ENCODE assay signal across 1 cellular context in the genomic region with DNA sequence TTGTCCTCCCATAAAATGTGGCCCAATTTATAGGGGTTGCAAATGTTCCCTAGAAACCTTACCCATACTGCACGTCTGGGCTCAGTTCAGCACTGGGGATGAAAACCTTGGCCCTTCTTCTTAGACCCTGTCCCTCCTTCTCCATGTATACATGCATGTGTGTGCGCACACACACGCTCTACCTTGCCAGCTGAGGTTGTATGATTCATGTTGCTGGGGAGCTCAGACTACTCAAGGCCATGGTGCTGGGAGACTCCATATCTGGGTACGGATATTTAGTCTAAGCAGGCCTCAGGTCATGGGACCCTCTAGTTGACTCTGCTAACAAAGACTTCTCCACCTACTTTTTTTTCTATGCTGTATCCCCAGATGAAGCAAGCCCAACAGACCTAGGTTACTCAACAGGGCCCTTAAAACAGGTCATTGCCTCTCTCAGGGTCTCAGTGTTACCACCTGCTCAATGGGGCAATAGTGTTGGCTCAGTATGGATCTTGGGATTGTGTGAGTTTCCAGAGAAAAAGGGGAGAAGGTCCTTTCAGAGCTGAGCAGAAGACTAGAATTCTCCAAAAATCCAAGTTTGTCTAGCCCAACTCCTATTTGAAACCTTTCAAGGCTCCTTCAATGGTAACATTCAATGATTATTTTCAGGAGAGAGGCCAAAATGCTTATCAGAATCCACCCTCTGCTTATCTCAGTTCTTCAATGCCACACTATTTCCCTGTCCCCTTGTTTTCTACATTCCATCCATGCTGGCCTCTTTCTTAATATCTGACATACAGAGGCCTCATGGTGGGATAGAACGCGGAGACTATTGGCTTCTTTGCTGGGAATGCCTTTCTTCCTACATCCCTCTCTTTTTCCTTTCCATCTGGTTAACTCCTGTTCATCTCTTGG.
A peak's percentile ranks its signal among the peaks of the same experiment; 100 is the strongest.
TF ChIP-seq lines count a peak whose summit lies in the region.

No MANE protein-coding gene starts in this region.

TF ChIP-seq in HepG2, 621 proteins besides CTCF, POLR2A, EP300 and RAD21 (continued from another document and continues in another):
- 0 out of 2 replicates have a peak, but pooled peaks have one; percentile 51 for TF ChIP-seq ZNF614 (CRISPR knock-in tag; IDR thresholded peaks at IDR 0.05; ENCODE audit: borderline replicate concordance)
- peak; percentile 72; the same call in 1 of the 2 replicates for TF ChIP-seq NCOA2 (CRISPR knock-in tag; IDR thresholded peaks at IDR 0.05)
- TF ChIP-seq RXRB (CRISPR knock-in tag; IDR thresholded peaks at IDR 0.05; ENCODE audit: borderline replicate concordance): peak; percentile 59; the same call in 1 of the 2 replicates
- 0 out of 2 replicates have a peak, but pooled peaks have one; percentile 20 for TF ChIP-seq FOXA3 (CRISPR knock-in tag; IDR thresholded peaks at IDR 0.05)
- peak; percentile 56 for TF ChIP-seq RARA (CRISPR knock-in tag; IDR thresholded peaks at IDR 0.05)
- TF ChIP-seq LBX2 (CRISPR knock-in tag; IDR thresholded peaks at IDR 0.05; ENCODE audit: borderline replicate concordance): no peak
- TF ChIP-seq ZNF329 (CRISPR knock-in tag; IDR thresholded peaks at IDR 0.05; ENCODE audit: low read depth): no peak
- no peak for TF ChIP-seq MEIS1 (CRISPR knock-in tag; IDR thresholded peaks at IDR 0.05; ENCODE audit: borderline replicate concordance)
- no peak for TF ChIP-seq ZNF543 (CRISPR knock-in tag; IDR thresholded peaks at IDR 0.05)
- TF ChIP-seq ZNF792 (CRISPR knock-in tag; IDR thresholded peaks at IDR 0.05): 0 out of 2 replicates have a peak, but pooled peaks have one; percentile 43
- peak; percentile 99 for TF ChIP-seq CHD4 (IDR thresholded peaks at IDR 0.05; ENCODE audit: borderline replicate concordance, low read length)
- no peak for TF ChIP-seq ZNF121 (CRISPR knock-in tag; IDR thresholded peaks at IDR 0.05)
- TF ChIP-seq RCOR2 (CRISPR knock-in tag; IDR thresholded peaks at IDR 0.05): peak; percentile 99
- TF ChIP-seq ZBTB14 (CRISPR knock-in tag; IDR thresholded peaks at IDR 0.05): no peak
- TF ChIP-seq THRA (CRISPR knock-in tag; IDR thresholded peaks at IDR 0.05; ENCODE audit: borderline replicate concordance): peak; percentile 69; the same call in 1 of the 2 replicates
- TF ChIP-seq, protein P1, sequence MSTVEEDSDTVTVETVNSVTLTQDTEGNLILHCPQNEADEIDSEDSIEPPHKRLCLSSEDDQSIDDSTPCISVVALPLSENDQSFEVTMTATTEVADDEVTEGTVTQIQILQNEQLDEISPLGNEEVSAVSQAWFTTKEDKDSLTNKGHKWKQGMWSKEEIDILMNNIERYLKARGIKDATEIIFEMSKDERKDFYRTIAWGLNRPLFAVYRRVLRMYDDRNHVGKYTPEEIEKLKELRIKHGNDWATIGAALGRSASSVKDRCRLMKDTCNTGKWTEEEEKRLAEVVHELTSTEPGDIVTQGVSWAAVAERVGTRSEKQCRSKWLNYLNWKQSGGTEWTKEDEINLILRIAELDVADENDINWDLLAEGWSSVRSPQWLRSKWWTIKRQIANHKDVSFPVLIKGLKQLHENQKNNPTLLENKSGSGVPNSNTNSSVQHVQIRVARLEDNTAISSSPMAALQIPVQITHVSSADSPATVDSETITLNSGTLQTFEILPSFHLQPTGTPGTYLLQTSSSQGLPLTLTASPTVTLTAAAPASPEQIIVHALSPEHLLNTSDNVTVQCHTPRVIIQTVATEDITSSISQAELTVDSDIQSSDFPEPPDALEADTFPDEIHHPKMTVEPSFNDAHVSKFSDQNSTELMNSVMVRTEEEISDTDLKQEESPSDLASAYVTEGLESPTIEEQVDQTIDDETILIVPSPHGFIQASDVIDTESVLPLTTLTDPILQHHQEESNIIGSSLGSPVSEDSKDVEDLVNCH (CRISPR knock-in tag; IDR thresholded peaks at IDR 0.05): no peak
- 0 out of 2 replicates have a peak, but pooled peaks have one; percentile 16 for TF ChIP-seq FOXO1 (CRISPR knock-in tag; IDR thresholded peaks at IDR 0.05)
- peak; percentile 100 for TF ChIP-seq ZMYM3 (CRISPR knock-in tag; IDR thresholded peaks at IDR 0.05)
- TF ChIP-seq, protein P2, sequence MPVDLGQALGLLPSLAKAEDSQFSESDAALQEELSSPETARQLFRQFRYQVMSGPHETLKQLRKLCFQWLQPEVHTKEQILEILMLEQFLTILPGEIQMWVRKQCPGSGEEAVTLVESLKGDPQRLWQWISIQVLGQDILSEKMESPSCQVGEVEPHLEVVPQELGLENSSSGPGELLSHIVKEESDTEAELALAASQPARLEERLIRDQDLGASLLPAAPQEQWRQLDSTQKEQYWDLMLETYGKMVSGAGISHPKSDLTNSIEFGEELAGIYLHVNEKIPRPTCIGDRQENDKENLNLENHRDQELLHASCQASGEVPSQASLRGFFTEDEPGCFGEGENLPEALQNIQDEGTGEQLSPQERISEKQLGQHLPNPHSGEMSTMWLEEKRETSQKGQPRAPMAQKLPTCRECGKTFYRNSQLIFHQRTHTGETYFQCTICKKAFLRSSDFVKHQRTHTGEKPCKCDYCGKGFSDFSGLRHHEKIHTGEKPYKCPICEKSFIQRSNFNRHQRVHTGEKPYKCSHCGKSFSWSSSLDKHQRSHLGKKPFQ (CRISPR knock-in tag; IDR thresholded peaks at IDR 0.05; ENCODE audit: insufficient replicate concordance): peak; percentile 35
- peak; percentile 50; the same call in 1 of the 2 replicates for TF ChIP-seq BCL6 (CRISPR knock-in tag; IDR thresholded peaks at IDR 0.05)
- TF ChIP-seq TP53 (CRISPR knock-in tag; conservative IDR thresholded peaks at IDR 0.05): no peak
- TF ChIP-seq ZNF652 (CRISPR knock-in tag; IDR thresholded peaks at IDR 0.05; ENCODE audit: borderline replicate concordance, low read depth): no peak
- peak; percentile 36; the same call in 1 of the 2 replicates for TF ChIP-seq KAT7 (CRISPR knock-in tag; IDR thresholded peaks at IDR 0.05; ENCODE audit: borderline replicate concordance)
- peak; percentile 94 for TF ChIP-seq ZMYM2 (CRISPR knock-in tag; IDR thresholded peaks at IDR 0.05)
- no peak for TF ChIP-seq DMAP1 (CRISPR knock-in tag; IDR thresholded peaks at IDR 0.05)
- 0 out of 2 replicates have a peak, but pooled peaks have one; percentile 31 for TF ChIP-seq ZFP91 (CRISPR knock-in tag; IDR thresholded peaks at IDR 0.05; ENCODE audit: borderline replicate concordance)
- TF ChIP-seq DDIT3 (CRISPR knock-in tag; IDR thresholded peaks at IDR 0.05): no peak
- peak; percentile 56; the same call in 1 of the 2 replicates for TF ChIP-seq RORA (CRISPR knock-in tag; IDR thresholded peaks at IDR 0.05)
- TF ChIP-seq ZNF772 (CRISPR knock-in tag; IDR thresholded peaks at IDR 0.05): 0 out of 2 replicates have a peak, but pooled peaks have one; percentile 14
- TF ChIP-seq ZKSCAN1 (IDR thresholded peaks at IDR 0.05; ENCODE audit: low read length): no peak
- TF ChIP-seq CBX5 (CRISPR knock-in tag; IDR thresholded peaks at IDR 0.05; ENCODE audit: borderline replicate concordance): 0 out of 2 replicates have a peak, but pooled peaks have one; percentile 32
- TF ChIP-seq U2AF1 (optimal IDR thresholded peaks at IDR 0.05; ENCODE audit: low read depth, low read length): peak; percentile 40
- TF ChIP-seq ATF3 (CRISPR knock-in tag; IDR thresholded peaks at IDR 0.05): 0 out of 2 replicates have a peak, but pooled peaks have one; percentile 20
- TF ChIP-seq CEBPG (CRISPR knock-in tag; IDR thresholded peaks at IDR 0.05): peak; percentile 89
- TF ChIP-seq PBX3 (CRISPR knock-in tag; IDR thresholded peaks at IDR 0.05; ENCODE audit: borderline replicate concordance): no peak
- no peak for TF ChIP-seq PCBP1 (IDR thresholded peaks at IDR 0.05; ENCODE audit: borderline replicate concordance, low read depth, low read length)
- TF ChIP-seq AKAP8 (CRISPR knock-in tag; IDR thresholded peaks at IDR 0.05): no peak
- TF ChIP-seq ADNP (CRISPR knock-in tag; IDR thresholded peaks at IDR 0.05): peak; percentile 99
- no peak for TF ChIP-seq DPF2 (CRISPR knock-in tag; IDR thresholded peaks at IDR 0.05; ENCODE audit: borderline replicate concordance, low read depth)
- peak; percentile 32 for TF ChIP-seq ARID5B (CRISPR knock-in tag; IDR thresholded peaks at IDR 0.05)
- TF ChIP-seq POGZ (CRISPR knock-in tag; IDR thresholded peaks at IDR 0.05): no peak
- TF ChIP-seq ZNF510 (CRISPR knock-in tag; IDR thresholded peaks at IDR 0.05; ENCODE audit: low read depth): no peak
- no peak for TF ChIP-seq MAF1 (CRISPR knock-in tag; IDR thresholded peaks at IDR 0.05; ENCODE audit: borderline replicate concordance)
- TF ChIP-seq HMG20B (CRISPR knock-in tag; conservative IDR thresholded peaks at IDR 0.05): 0 out of 2 replicates have a peak, but pooled peaks have one; percentile 4
